11 cellular contexts compared by ENCODE assay signal in the genomic region with DNA sequence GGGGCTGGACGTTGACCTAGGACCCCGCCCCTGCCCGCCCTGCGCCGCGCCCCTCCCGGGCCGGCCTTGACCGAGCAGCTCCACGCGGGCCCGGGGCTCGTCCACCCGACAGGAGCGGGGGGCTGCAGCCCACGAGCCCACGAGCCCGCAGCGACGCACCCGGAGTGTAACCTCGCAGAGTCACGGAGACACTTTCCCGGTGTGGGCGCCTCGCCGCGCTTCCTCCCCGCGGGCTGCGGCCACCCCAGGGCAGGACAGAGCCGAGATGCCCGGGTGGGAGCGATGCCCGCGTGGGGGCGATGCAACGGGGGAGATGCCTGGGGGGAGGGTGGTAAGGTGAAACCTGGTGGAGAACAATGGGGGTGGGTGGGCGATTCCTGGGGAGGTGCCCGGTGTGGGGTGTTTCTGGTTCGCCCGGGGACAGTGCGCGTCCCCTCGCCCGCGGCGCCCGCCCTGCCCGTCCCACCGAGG. TPM values are rescaled to one million over a fixed set of nuclear protein-coding genes. Genes with fewer than 3 reads are reported as not detected.
A peak's percentile ranks its signal among the peaks of the same experiment; 100 is the strongest.
DNase-seq lines count a peak whose midpoint lies in the region; ATAC-seq and TF ChIP-seq lines count a peak whose summit lies in the region.
"Had no signal": no experiment of that assay in that cellular context is flagged by ENCODE, and none has a peak within 500 bp of the region (broad histone marks: within the 10 kb centered on the region; RNA-seq: fewer than 3 reads in every experiment).

No MANE protein-coding gene starts in this region.

- no peak overlapping the region for H4K8ac ChIP-seq in H9 (replicated peaks; ENCODE audit: insufficient read length, low read depth, low read length)

- H2BK15ac ChIP-seq in H9 (ENCODE audit: low read depth, low read length), result no peak overlapping the region

- ATAC-seq in effector memory CD8-positive, alpha-beta T cell (replicated peaks), result no peak
- ATAC-seq in GM19467 (IDR thresholded peaks at IDR 0.05; ENCODE audit: unreplicated experiment), result no peak

- no peak overlapping the region for H2BK20ac ChIP-seq in H9 (ENCODE audit: low read depth, low read length, poor library complexity, severe bottlenecking)

- H3K4me1 ChIP-seq in ACC112 (ENCODE audit: control insufficient read depth, insufficient read depth, low read length, unreplicated experiment) (no peaks in the 10 kb centered on the region), H9 (ENCODE audit: insufficient read depth, low read length) (no peaks in the 10 kb centered on the region), neural progenitor cell (peaks cover 18% of the 10 kb centered on the region)

- no peak overlapping the region for H3K56ac ChIP-seq in H9 (ENCODE audit: insufficient read length, low read depth, low read length)

- no peaks in the 10 kb centered on the region for H3F3A ChIP-seq in neural progenitor cell (ENCODE audit: low read depth)

- TF ChIP-seq CTCF in H9 (conservative IDR thresholded peaks at IDR 0.05) (no peak), neural progenitor cell (IDR thresholded peaks at IDR 0.05) (no peak)

- WGBS in H9 (ENCODE audit: extremely low coverage, insufficient read length, low lambda C conversion rate), result no CpG with 5 or more reads among the region's 51 CpGs

- H3K14ac ChIP-seq in H9 (ENCODE audit: insufficient read depth, low read length), result no peak overlapping the region

- H3K4me1 Mint-ChIP-seq in H9 (peaks cover 0 to 16% of the 10 kb centered on the region in 2 experiments; a peak in 2 of 4 replicates), neural progenitor cell (no peaks in the 10 kb centered on the region)
- H3K4me1 Mint-ChIP-seq in effector memory CD8-positive, alpha-beta T cell (ENCODE audit: low read depth in 2 of 2), result peaks cover 3 to 15% of the 10 kb centered on the region in 2 donors

- no peak overlapping the region for H3K4ac ChIP-seq in H9 (ENCODE audit: low read depth, low read length)

- H3K18ac ChIP-seq in H9 (ENCODE audit: insufficient read length, low read depth, low read length), result no peak overlapping the region

- H4K91ac ChIP-seq in H9 (ENCODE audit: insufficient read length, low read depth, low read length), result no peak overlapping the region

- H3K27ac Mint-ChIP-seq in H9 (no peak overlapping the region), neural progenitor cell (no peak overlapping the region)
- no peak overlapping the region for H3K27ac Mint-ChIP-seq in effector memory CD8-positive, alpha-beta T cell
- H3K27ac Mint-ChIP-seq: immature natural killer cell had no signal

- no peak overlapping the region for H2BK5ac ChIP-seq in H9 (ENCODE audit: insufficient read length, low read length)

- H3K27ac ChIP-seq in ACC112 (ENCODE audit: low read depth, low read length) (no peak overlapping the region), H9 (ENCODE audit: insufficient read length, low read depth, low read length) (no peak overlapping the region), neural progenitor cell (no peak overlapping the region)

- H3K79me2 ChIP-seq in ACC112 (ENCODE audit: control insufficient read depth, insufficient read depth, low read length, unreplicated experiment), result no peaks in the 10 kb centered on the region
- no peaks in the 10 kb centered on the region for H3K79me2 ChIP-seq in H9 (ENCODE audit: insufficient read depth, low read length)
- H3K79me2 ChIP-seq in neural progenitor cell (ENCODE audit: low read depth), result no peaks in the 10 kb centered on the region

- H4K5ac ChIP-seq in H9 (ENCODE audit: insufficient read length, low read depth, low read length), result no peak overlapping the region

- peak overlapping the region; percentile 41 for H3K4me2 ChIP-seq in H9 (ENCODE audit: insufficient read depth, insufficient read length, low read length)
- peak overlapping the region; percentile 77 for H3K4me2 ChIP-seq in neural progenitor cell

- peaks cover 12% of the 10 kb centered on the region for H3K23me2 ChIP-seq in H9 (ENCODE audit: insufficient read length, low read depth, low read length, poor library complexity, severe bottlenecking)

- H3T11ph ChIP-seq in H9 (ENCODE audit: low read length), result no peak overlapping the region

- no peak overlapping the region for H3K23ac ChIP-seq in H9 (ENCODE audit: insufficient read length, low read depth, low read length)

- H3K27me3 ChIP-seq in ACC112 (ENCODE audit: insufficient read depth, low read length), result peaks cover 37% of the 10 kb centered on the region; the same call in 1 of the 2 replicates
- peaks cover 50% of the 10 kb centered on the region for H3K27me3 ChIP-seq in H9 (ENCODE audit: insufficient read depth, low read length)
- peaks cover 94% of the 10 kb centered on the region for H3K27me3 ChIP-seq in neural progenitor cell

- no peaks in the 10 kb centered on the region; a peak in 2 of 7 replicates for H3K36me3 Mint-ChIP-seq in H9 (ENCODE audit: insufficient read depth in 1 of 3, low read depth in 3 of 3)
- peaks cover 5% of the 10 kb centered on the region for H3K36me3 Mint-ChIP-seq in effector memory CD8-positive, alpha-beta T cell (ENCODE audit: insufficient read depth)
- no peaks in the 10 kb centered on the region for H3K36me3 Mint-ChIP-seq in neural progenitor cell

- H3K79me1 ChIP-seq in H9 (ENCODE audit: insufficient read depth, low read depth, low read length, poor library complexity, severe bottlenecking), result no peaks in the 10 kb centered on the region

- H2BK12ac ChIP-seq in H9 (ENCODE audit: insufficient read length, low read depth, low read length), result no peak overlapping the region

- H2AK5ac ChIP-seq in H9 (ENCODE audit: insufficient read length, low read length), result no peak overlapping the region

- DNase-seq in H9 (no peak), neural progenitor cell (ENCODE audit: low spot score) (no peak), medulla oblongata (ENCODE audit: extremely low spot score) (no peak), AG08396 (ENCODE audit: low spot score) (no peak), NCI-H510A (lab: John Stamatoyannopoulos, UW) (no peak)
- no peak for DNase-seq in effector memory CD8-positive, alpha-beta T cell
- DNase-seq: DND-41, immature natural killer cell, NCI-H2081 had no signal

- H3K4me3 Mint-ChIP-seq in H9, result peak overlapping the region; percentile 61 to 62; a peak in 2 of 5 replicates
- peak overlapping the region; percentile 47 to 52 for H3K4me3 Mint-ChIP-seq in effector memory CD8-positive, alpha-beta T cell
- no peak overlapping the region for H3K4me3 Mint-ChIP-seq in neural progenitor cell

- H3K9me3 Mint-ChIP-seq in H9 (peaks cover 0 to 2% of the 10 kb centered on the region in 2 experiments; a peak in 1 of 5 replicates), neural progenitor cell (peaks cover 2% of the 10 kb centered on the region)
- no peaks in the 10 kb centered on the region for H3K9me3 Mint-ChIP-seq in effector memory CD8-positive, alpha-beta T cell
- H3K9me3 Mint-ChIP-seq: immature natural killer cell had no signal

- H2AFZ ChIP-seq in ACC112 (ENCODE audit: low read length, unreplicated experiment) (no peak overlapping the region), H9 (ENCODE audit: low read length) (no peak overlapping the region), neural progenitor cell (replicated peaks) (no peak overlapping the region)

- no peak overlapping the region for H3K9ac ChIP-seq in H9 (ENCODE audit: extremely low read depth, insufficient read length, low read length)
- H3K9ac ChIP-seq in neural progenitor cell, result no peak overlapping the region

- H3K27me3 Mint-ChIP-seq in H9 (ENCODE audit: low read depth) (peaks cover 90% of the 10 kb centered on the region), neural progenitor cell (ENCODE audit: insufficient read depth, low read depth) (peaks cover 61% of the 10 kb centered on the region)
- H3K27me3 Mint-ChIP-seq in effector memory CD8-positive, alpha-beta T cell, result peaks cover 0 to 7% of the 10 kb centered on the region in 2 donors

- no peaks in the 10 kb centered on the region for H3K9me3 ChIP-seq in H9 (ENCODE audit: control insufficient read depth, low read depth, low read length)
- no peaks in the 10 kb centered on the region for H3K9me3 ChIP-seq in neural progenitor cell (ENCODE audit: low read depth)

- H3K36me3 ChIP-seq in ACC112 (ENCODE audit: insufficient read depth, low read length) (no peaks in the 10 kb centered on the region), neural progenitor cell (no peaks in the 10 kb centered on the region)

- H3K4me3 ChIP-seq in ACC112 (ENCODE audit: low read depth, low read length), result peak overlapping the region; percentile 21; the same call in 1 of the 2 replicates
- peak overlapping the region; percentile 44 for H3K4me3 ChIP-seq in neural progenitor cell

- no peak overlapping the region for H2BK120ac ChIP-seq in H9 (ENCODE audit: low read depth, low read length, poor library complexity, severe bottlenecking)

- H4K20me1 ChIP-seq in H9 (ENCODE audit: control insufficient read depth, insufficient read depth, insufficient read length) (no peaks in the 10 kb centered on the region), neural progenitor cell (ENCODE audit: low read depth) (peaks cover 21% of the 10 kb centered on the region)

RNA-seq across cellular contexts. Expression of a gene that starts 4.9 kb away (rescaled TPM):
- total RNA-seq in H9 (2021), result 22.7 and 23.0 TPM in 2 replicates
- total RNA-seq in neural progenitor cell (ENCODE audit: low replicate concordance), result 23.1 and 29.3 TPM in 2 replicates

RNA-seq across cellular contexts. Expression of a gene that starts 21.1 kb away (rescaled TPM):
- 51.3 and 53.3 TPM in 2 replicates for total RNA-seq in H9 (2021)
- 31.2 and 46.7 TPM in 2 replicates for total RNA-seq in neural progenitor cell (ENCODE audit: low replicate concordance)
